Comparison of ENCODE assay signal across 8 cellular contexts in genomic region chr7:107563072-107563760, GRCh38. TPM values are rescaled to one million over a fixed set of nuclear protein-coding genes. Genes with fewer than 3 reads are reported as not detected.
DNase-seq lines count a peak whose midpoint lies in the region; ATAC-seq and TF ChIP-seq lines count a peak whose summit lies in the region.

No MANE protein-coding gene starts in this region.

- POLR2A ChIA-PET in AG04449 (lab: Yijun Ruan, JAX), result interaction anchor here (0.6 to 0.7 kb wide), 3 partner anchors 9 to 395 kb away, joined by 3 to 4 read pairs (median 3); partner anchors contain the start of gene HBP1

- WGBS in right lobe of liver (ENCODE audit: insufficient coverage, low coverage, low lambda C conversion rate, missing lambda C conversion rate), result 4% methylated on average over 11 of the region's 21 CpGs
- 4 to 5% methylated on average over 18 to 19 of the region's 21 CpGs for WGBS in thyroid gland, 2 donors

- H3K4me1 ChIP-seq in right lobe of liver, result peaks cover 0 to 14% (median 7%) of the 10 kb centered on the region in 4 donors
- H3K4me1 ChIP-seq in thyroid gland, result peaks cover 21 to 39% of the 10 kb centered on the region in 2 donors

- TF ChIP-seq CTCF in AG04449 (IDR thresholded peaks at IDR 0.05; ENCODE audit: insufficient read depth, low read length, missing control alignments) (no peak), right lobe of liver (IDR thresholded peaks at IDR 0.05) (no peak), thyroid gland (IDR thresholded peaks at IDR 0.05) (no peak)

- H3K4me3 ChIP-seq in AG04449 (ENCODE audit: low read depth, low read length) (peak overlapping the region; percentile 91), right lobe of liver (peak overlapping the region; percentile 85 to 95 (median 91)), thyroid gland (replicated peaks in 1 of 3) (peak overlapping the region; percentile 60 to 94 (median 81))

- DNase-seq in AG04449 (ENCODE audit: low read depth, low spot score) (no peak), NCI-H748 treated with DMSO at 0.1 percent for 48 hours (lab: John Stamatoyannopoulos, UW) (peak; percentile 56), cerebellum (ENCODE audit: low spot score) (peak; percentile 10), right lobe of liver (no peak), thyroid gland (peak; percentile 67 to 75)
- DNase-seq in activated effector memory CD4-positive, alpha-beta T cell treated with Interleukin-2 at 50 U/mL for 16 hours, result no peak

- H3K36me3 ChIP-seq in right lobe of liver (no peaks in the 10 kb centered on the region), thyroid gland (no peaks in the 10 kb centered on the region)

- no peaks in the 10 kb centered on the region for H3K27me3 ChIP-seq in right lobe of liver
- no peaks in the 10 kb centered on the region for H3K27me3 ChIP-seq in thyroid gland

- peak overlapping the region; percentile 85 to 95 (median 93) for H3K27ac ChIP-seq in right lobe of liver
- H3K27ac ChIP-seq in thyroid gland, result peak overlapping the region; percentile 66 to 98 (median 91)

- no peaks in the 10 kb centered on the region for H3K9me3 ChIP-seq in right lobe of liver
- H3K9me3 ChIP-seq in thyroid gland, result no peaks in the 10 kb centered on the region

- no peak for TF ChIP-seq POLR2A in right lobe of liver (IDR thresholded peaks at IDR 0.05)
- no peak for TF ChIP-seq POLR2A in thyroid gland (IDR thresholded peaks at IDR 0.05)

- CTCF ChIA-PET in AG04449 (lab: Yijun Ruan, JAX), result interaction anchor here (2.8 kb wide), 1 partner anchor 100 kb away, joined by 11 read pairs; no protein-coding TSS in a partner anchor

- peak; percentile 33 for ATAC-seq in GM18861 (IDR thresholded peaks at IDR 0.05; ENCODE audit: unreplicated experiment)
- peak; percentile 68 for ATAC-seq in HG03045 (IDR thresholded peaks at IDR 0.05; ENCODE audit: unreplicated experiment)
- peak; percentile 77 to 88 (median 84) for ATAC-seq in right lobe of liver

- intact Hi-C loops in right lobe of liver (cut with DNase I) (no loop called here), thyroid gland (cut with DNase I) (loop anchor here (10.0 kb wide), 1 partner anchor 98 kb away; no protein-coding TSS in a partner anchor)

RNA-seq across cellular contexts. Expression of gene COG5, which starts 0.5 kb away (rescaled TPM):
- total RNA-seq in cerebellum, result 34.9 TPM
- 10 to 100 TPM; 13.9 to 21.3 (median 15.5) TPM for total RNA-seq in right lobe of liver
- total RNA-seq in thyroid gland, result 100 to 1,000 TPM; 108 to 268 (median 148) TPM

RNA-seq across cellular contexts. Expression of gene DUS4L, which starts 0.6 kb away (rescaled TPM):
- 15.7 TPM for total RNA-seq in cerebellum
- 1 to 10 TPM; 2.3 to 6.1 (median 3.4) TPM for total RNA-seq in right lobe of liver
- 10 to 100 TPM; 14.6 to 16.9 (median 16.1) TPM for total RNA-seq in thyroid gland

RNA-seq across cellular contexts. Expression of gene BCAP29, which starts 16.8 kb away (rescaled TPM):
- 40.3 TPM for total RNA-seq in cerebellum
- 10 to 100 TPM; 26.2 to 59.5 (median 31.0) TPM for total RNA-seq in right lobe of liver
- total RNA-seq in thyroid gland, result 100 to 1,000 TPM; 217 to 276 (median 221) TPM

Comparison
In these comparisons a context has a peak if more than half of its experiments do, and no peak if none do; other contexts are left out.
1. DNase-seq: peak in NCI-H748 treated with DMSO at 0.1 percent for 48 hours (single experiment), cerebellum (single experiment) and thyroid gland (2 of 2); none in AG04449 (single experiment), right lobe of liver (0 of 3) and activated effector memory CD4-positive, alpha-beta T cell treated with Interleukin-2 at 50 U/mL for 16 hours (single experiment).
2. ATAC-seq: peak in every context shown above with its lines; median percentile 84 in right lobe of liver; 68 in HG03045; 33 in GM18861.
3. Peak in every context shown above with its lines, with median percentiles within 50 percentile points of each other: H3K4me3 ChIP-seq.